15 cellular contexts compared by ENCODE assay signal in the genomic region with DNA sequence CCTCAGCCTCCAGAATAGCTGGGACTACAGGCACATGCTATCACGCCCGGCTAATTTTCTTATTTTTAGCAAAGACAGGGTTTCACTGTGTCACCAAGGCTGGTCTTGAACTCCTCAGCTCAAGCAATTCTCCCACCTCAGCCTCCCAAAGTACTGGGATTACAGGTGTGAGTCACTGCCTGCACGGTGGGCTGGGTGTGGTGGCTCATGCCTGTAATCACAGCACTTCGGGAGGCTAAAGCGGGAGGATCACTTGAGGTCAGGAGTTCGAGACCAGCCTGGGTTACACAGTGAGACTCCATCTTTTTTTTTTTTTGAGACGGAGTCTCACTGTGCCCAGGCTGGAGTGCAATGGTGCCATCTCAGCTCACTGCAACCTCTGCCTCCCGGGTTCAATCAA. TPM values are rescaled to one million over a fixed set of nuclear protein-coding genes. Genes with fewer than 3 reads are reported as not detected.
DNase-seq lines count a peak whose midpoint lies in the region; ATAC-seq, FAIRE-seq and TF ChIP-seq lines count a peak whose summit lies in the region.
"Not testable (repeated sequence)": the region's sequence is repeated elsewhere in the genome, so short reads cannot be mapped to it uniquely, and the experiment has no call there.
"Had no signal": no experiment of that assay in that cellular context is flagged by ENCODE, and none has a peak within 500 bp of the region (broad histone marks: within the 10 kb centered on the region; RNA-seq: fewer than 3 reads in every experiment).

No MANE protein-coding gene starts in this region.

- not testable (repeated sequence) for BruUV-seq in Caco-2 (replicated peaks; lab: Mats Ljungman, UMichigan); K562 (replicated peaks; lab: Mats Ljungman, UMichigan)

- not testable (repeated sequence) for H3K23ac ChIP-seq in trophoblast cell (ENCODE audit: low read length)

- DNase-seq in A172 (ENCODE audit: low spot score) (peak; percentile 58), ELR (ENCODE audit: low read depth) (peak; percentile 30), HT1080 (ENCODE audit: low read depth) (peak; percentile 53), NCI-H69 (lab: John Stamatoyannopoulos, UW) (peak; percentile 42)
- not testable (repeated sequence) for DNase-seq in Caco-2; K562 (ENCODE audit: extremely low read depth in 1 of 4, low spot score in 3 of 4); trophoblast cell

- not testable (repeated sequence) for H3K4ac ChIP-seq in trophoblast cell (ENCODE audit: low read depth, low read length)

- H4K8ac ChIP-seq in trophoblast cell (ENCODE audit: low read depth, low read length): not testable (repeated sequence)

- not testable (repeated sequence) for H3K9ac ChIP-seq in K562 (ENCODE audit: insufficient read depth in 1 of 2, low read depth in 2 of 2, low read length in 2 of 2); trophoblast cell (ENCODE audit: low read length)

- H2BK5ac ChIP-seq in trophoblast cell (ENCODE audit: low read depth, low read length, poor library complexity): not testable (repeated sequence)

- not testable (repeated sequence) for H3K4me2 ChIP-seq in K562 (ENCODE audit: insufficient read depth, low read length); trophoblast cell (ENCODE audit: low read length)

- not testable (repeated sequence) for H3K27me3 Mint-ChIP-seq in Caco-2 (ENCODE audit: insufficient read depth, unreplicated experiment)

- ATAC-seq in K562: not testable (repeated sequence)

- not testable (repeated sequence) for TF ChIP-seq CTCF in Caco-2 (IDR thresholded peaks at IDR 0.05; ENCODE audit: insufficient read depth in 1 of 2, low read depth in 1 of 2, low read length in 1 of 2, severe bottlenecking in 1 of 2, unreplicated experiment in 1 of 2); K562 (IDR thresholded peaks at IDR 0.05 in 2 of 3, conservative IDR thresholded peaks at IDR 0.05 in 1 of 3; ENCODE audit: insufficient read depth in 2 of 3, low read depth in 1 of 3, low read length in 3 of 3)

- peaks cover 24% of the 10 kb centered on the region for H3K4me1 Mint-ChIP-seq in Caco-2 (ENCODE audit: low read depth, unreplicated experiment)

- not testable (repeated sequence) for H3K18ac ChIP-seq in trophoblast cell (ENCODE audit: low read length)

- TF ChIP-seq RAD21 in K562 (CRISPR knock-in tag; conservative IDR thresholded peaks at IDR 0.05 in 1 of 2, IDR thresholded peaks at IDR 0.05 in 1 of 2): not testable (repeated sequence)

- WGBS in K562 (ENCODE audit: insufficient coverage, low coverage, missing lambda C conversion rate): 34% methylated on average over 7 of the region's 8 CpGs
- no CpG with 5 or more reads among the region's 8 CpGs for WGBS in trophoblast cell (ENCODE audit: extremely low coverage, insufficient coverage, insufficient read length)

- intact Hi-C loops in Caco-2 (cut with micrococcal nuclease; ENCODE audit: unreplicated experiment): not testable (repeated sequence)
- intact Hi-C loops in K562 (cut with micrococcal nuclease): loop anchor here (10.0 kb wide), 1 partner anchor 52 kb away; no protein-coding TSS in a partner anchor

- H3K27ac Mint-ChIP-seq in Caco-2 (ENCODE audit: unreplicated experiment): peak overlapping the region; percentile 85

- not testable (repeated sequence) for H3K9me3 ChIP-seq in Caco-2; K562 (replicated peaks; ENCODE audit: control insufficient read depth, insufficient read depth, low read depth, low read length); trophoblast cell (ENCODE audit: insufficient read depth, low read depth, low read length)

- not testable (repeated sequence) for H3K9me1 ChIP-seq in K562 (ENCODE audit: control insufficient read depth, insufficient read depth, low read length)

- H4K91ac ChIP-seq in trophoblast cell (ENCODE audit: low read depth, low read length): not testable (repeated sequence)

- peaks cover 11% of the 10 kb centered on the region for H3K36me3 Mint-ChIP-seq in Caco-2 (ENCODE audit: insufficient read depth, unreplicated experiment)

- FAIRE-seq in K562 (lab: Jason Lieb, UNC): not testable (repeated sequence)

- not testable (repeated sequence) for H2AK5ac ChIP-seq in trophoblast cell (ENCODE audit: low read length)

- H3K27me3 ChIP-seq in Caco-2 (replicated peaks; ENCODE audit: control insufficient read depth, insufficient read depth, low read length); trophoblast cell (ENCODE audit: insufficient read depth, low read length): not testable (repeated sequence)
- peaks cover 9 to 16% of the 10 kb centered on the region in 2 experiments; a peak in 4 of 5 replicates for H3K27me3 ChIP-seq in K562 (ENCODE audit: control insufficient read depth in 2 of 2, insufficient read depth in 2 of 2, low read length in 2 of 2)

- not testable (repeated sequence) for H3K4me3 ChIP-seq in Caco-2 (ENCODE audit: low read depth, low read length); K562; trophoblast cell (ENCODE audit: low read depth, low read length)

- H3K79me2 ChIP-seq in K562 (ENCODE audit: control insufficient read depth, insufficient read depth, low read length); trophoblast cell (ENCODE audit: control insufficient read depth, insufficient read depth, low read length, poor library complexity): not testable (repeated sequence)

- TF ChIP-seq EP300 in K562 (IDR thresholded peaks at IDR 0.05; ENCODE audit: low read length): not testable (repeated sequence)

- not testable (repeated sequence) for H3K36me3 ChIP-seq in Caco-2 (ENCODE audit: control insufficient read depth, insufficient read depth, low read length); K562 (ENCODE audit: control insufficient read depth, insufficient read depth, low read length); trophoblast cell (ENCODE audit: control insufficient read depth in 1 of 2, insufficient read depth in 2 of 2, low read length in 2 of 2)

- POLR2A ChIA-PET in Caco-2 (lab: Charles Lee): not testable (repeated sequence)
- POLR2A ChIA-PET in K562 (lab: Yijun Ruan, JAX): interaction anchor here (0.7 to 1.6 kb wide), 2 partner anchors 9 to 16 kb away, joined by 3 to 4 read pairs; no protein-coding TSS in a partner anchor

- not testable (repeated sequence) for H3K4me3 Mint-ChIP-seq in Caco-2 (ENCODE audit: unreplicated experiment)

- peaks cover 45% of the 10 kb centered on the region for H3K4me1 ChIP-seq in Caco-2
- H3K4me1 ChIP-seq in K562 (replicated peaks in 1 of 2; ENCODE audit: control insufficient read depth in 2 of 2, insufficient read depth in 2 of 2, low read length in 2 of 2): peaks cover 30 to 43% of the 10 kb centered on the region in 2 experiments
- H3K4me1 ChIP-seq in trophoblast cell (ENCODE audit: control insufficient read depth in 1 of 2, insufficient read depth in 2 of 2, low read length in 2 of 2): peaks cover 27 to 38% of the 10 kb centered on the region in 2 experiments

- CTCF ChIA-PET in Caco-2 (lab: Charles Lee): interaction anchor here (0.6 kb wide), 1 partner anchor 40 kb away, joined by 3 read pairs; no protein-coding TSS in a partner anchor
- CTCF ChIA-PET in K562 (lab: Yijun Ruan, JAX; ENCODE audit: low intra/inter-chr PET ratio): not testable (repeated sequence)

- in situ Hi-C loops in K562 (cut with MboI): not testable (repeated sequence)

- H3K9me3 Mint-ChIP-seq in Caco-2 (ENCODE audit: unreplicated experiment): not testable (repeated sequence)

- not testable (repeated sequence) for H2AFZ ChIP-seq in K562 (ENCODE audit: low read depth, low read length); trophoblast cell (ENCODE audit: insufficient read depth, low read length, poor library complexity)

- not testable (repeated sequence) for H3K79me1 ChIP-seq in trophoblast cell (ENCODE audit: low read length)

- not testable (repeated sequence) for H3K27ac ChIP-seq in K562 (ENCODE audit: extremely low read depth, low read depth, low read length); trophoblast cell (ENCODE audit: low read depth, low read length)

- not testable (repeated sequence) for TF ChIP-seq POLR2A in K562 (conservative IDR thresholded peaks at IDR 0.05)

- H3K14ac ChIP-seq in trophoblast cell (ENCODE audit: low read length): not testable (repeated sequence)

- H4K12ac ChIP-seq in trophoblast cell (ENCODE audit: low read depth, low read length): not testable (repeated sequence)

- H2BK12ac ChIP-seq in trophoblast cell (ENCODE audit: low read length): peak overlapping the region; percentile 7

- H2BK120ac ChIP-seq in trophoblast cell (ENCODE audit: insufficient read depth, low read length, poor library complexity): not testable (repeated sequence)

- H4K20me1 ChIP-seq in K562 (replicated peaks; ENCODE audit: control insufficient read depth, insufficient read depth, low read length): not testable (repeated sequence)

RNA-seq across cellular contexts. Expression of gene UBE2I, which starts 16.6 kb away (rescaled TPM):
- 102 and 117 TPM in 2 replicates for total RNA-seq in A172 (2014; rRNA removed; shearing (Covaris generic))
- 178 and 199 TPM in 2 replicates for total RNA-seq in Caco-2 (2022)
- 73.1 and 121 TPM in 2 replicates for total RNA-seq in HT1080 (2014; rRNA removed; shearing (Covaris generic))
- 146 and 155 TPM in 2 replicates for polyA plus RNA-seq in HT1080 (2015; cell fraction: cytosol; rRNA removed)
- 88.3 and 125 TPM in 2 replicates for polyA plus RNA-seq in HT1080 (2015; cell fraction: nucleus; rRNA removed)
- 163 and 370 TPM in 2 replicates for total RNA-seq in K562 (2011; cell fraction: chromatin; rRNA removed; ENCODE audit: low replicate concordance)
- total RNA-seq in K562 (2011; cell fraction: nucleolus; rRNA removed): 214 and 227 TPM in 2 replicates
- total RNA-seq in K562 (2011; cell fraction: nucleoplasm; rRNA removed): 128 and 149 TPM in 2 replicates
- 64.7 and 104 TPM in 2 replicates for total RNA-seq in K562 (2014; rRNA removed)
- total RNA-seq in K562 (2014; rRNA removed; fragmentation: Illumina TruSeq; extraction: Trizol): 103 and 114 TPM in 2 replicates
- total RNA-seq in K562 (2015; rRNA removed; fragmentation: Illumina TruSeq; extraction: Trizol): 96.9 and 104 TPM in 2 replicates
- 208 and 215 TPM in 2 replicates for total RNA-seq in K562 (2021)
- 132 and 145 TPM in 2 replicates for polyA plus RNA-seq in K562 (2011; rRNA removed)
- 67.6 and 119 TPM in 2 replicates for polyA plus RNA-seq in K562 (2011; cell fraction: cytosol; rRNA removed)
- 140 and 142 TPM in 2 replicates for polyA plus RNA-seq in K562 (2011; cell fraction: nucleus; rRNA removed)
- 143 and 153 TPM in 2 replicates for polyA plus RNA-seq in K562 (2012)
- 222 and 254 TPM in 2 replicates for polyA plus RNA-seq in K562 (2014; fragmentation: Illumina TruSeq; extraction: Trizol)
- polyA plus RNA-seq in K562 (2014; fragmentation: Nextera tagmentation; extraction: Ambion mirVana): 10 to 100 TPM; 36.6 to 45.1 TPM
- 171 and 184 TPM in 2 replicates for polyA plus RNA-seq in K562 (2014; rRNA removed)
- 118 and 130 TPM in 2 replicates for polyA minus RNA-seq in K562 (2011; rRNA and poly(A)+ RNA removed)
- polyA minus RNA-seq in K562 (2011; cell fraction: cytosol; rRNA and poly(A)+ RNA removed): 69.2 and 93.4 TPM in 2 replicates
- polyA minus RNA-seq in K562 (2011; cell fraction: nucleus; rRNA and poly(A)+ RNA removed): 62.3 and 72.8 TPM in 2 replicates
- 191 and 198 TPM in 2 replicates for polyA plus RNA-seq in trophoblast cell (2013)

RNA-seq across cellular contexts. Expression of gene TPSD1, which starts 36.9 kb away (rescaled TPM):
- total RNA-seq in A172 (2014; rRNA removed; shearing (Covaris generic)): not detected in 2 replicates
- not detected in 2 replicates for total RNA-seq in Caco-2 (2022)
- total RNA-seq in HT1080 (2014; rRNA removed; shearing (Covaris generic)): not detected in 2 replicates
- polyA plus RNA-seq in HT1080 (2015; cell fraction: cytosol; rRNA removed): not detected in 2 replicates
- polyA plus RNA-seq in HT1080 (2015; cell fraction: nucleus; rRNA removed): not detected in 2 replicates
- not detected in 2 replicates for total RNA-seq in K562 (2011; cell fraction: chromatin; rRNA removed; ENCODE audit: low replicate concordance)
- not detected in 2 replicates for total RNA-seq in K562 (2011; cell fraction: nucleolus; rRNA removed)
- total RNA-seq in K562 (2011; cell fraction: nucleoplasm; rRNA removed): not detected in 2 replicates
- total RNA-seq in K562 (2014; rRNA removed): not detected in 2 replicates
- total RNA-seq in K562 (2014; rRNA removed; fragmentation: Illumina TruSeq; extraction: Trizol): not detected in 2 replicates
- not detected in 2 replicates for total RNA-seq in K562 (2015; rRNA removed; fragmentation: Illumina TruSeq; extraction: Trizol)
- total RNA-seq in K562 (2021): not detected in 2 replicates
- polyA plus RNA-seq in K562 (2011; rRNA removed): not detected in 2 replicates
- polyA plus RNA-seq in K562 (2011; cell fraction: cytosol; rRNA removed): not detected in 2 replicates
- polyA plus RNA-seq in K562 (2011; cell fraction: nucleus; rRNA removed): not detected in 2 replicates
- polyA plus RNA-seq in K562 (2012): 0.07 TPM in 1 of 2 replicates, not detected in the other
- polyA plus RNA-seq in K562 (2014; fragmentation: Illumina TruSeq; extraction: Trizol): not detected in 2 replicates
- polyA plus RNA-seq in K562 (2014; fragmentation: Nextera tagmentation; extraction: Ambion mirVana): not detected
- not detected in 2 replicates for polyA plus RNA-seq in K562 (2014; rRNA removed)
- not detected in 2 replicates for polyA minus RNA-seq in K562 (2011; rRNA and poly(A)+ RNA removed)
- not detected in 2 replicates for polyA minus RNA-seq in K562 (2011; cell fraction: cytosol; rRNA and poly(A)+ RNA removed)
- not detected in 2 replicates for polyA minus RNA-seq in K562 (2011; cell fraction: nucleus; rRNA and poly(A)+ RNA removed)
- polyA plus RNA-seq in trophoblast cell (2013): not detected in 2 replicates
- total RNA-seq: CD4-positive, CD25-positive, alpha-beta regulatory T cell; CD8-positive, alpha-beta T cell; GM12878; GM23248; H1; H7; HFFc6 had no signal
- polyA plus RNA-seq: A549; CD4-positive, CD25-positive, alpha-beta regulatory T cell; GM12878; GM23248 had no signal

RNA-seq across cellular contexts. Expression of gene BAIAP3, which starts 40.6 kb away (rescaled TPM):
- 2.4 and 10.3 TPM in 2 replicates for total RNA-seq in A172 (2014; rRNA removed; shearing (Covaris generic))
- 4.2 and 5.0 TPM in 2 replicates for total RNA-seq in Caco-2 (2022)
- total RNA-seq in HT1080 (2014; rRNA removed; shearing (Covaris generic)): 0.13 and 0.50 TPM in 2 replicates
- 0.59 and 2.9 TPM in 2 replicates for polyA plus RNA-seq in HT1080 (2015; cell fraction: cytosol; rRNA removed)
- 4.9 and 5.0 TPM in 2 replicates for polyA plus RNA-seq in HT1080 (2015; cell fraction: nucleus; rRNA removed)
- 10.8 and 42.1 TPM in 2 replicates for total RNA-seq in K562 (2011; cell fraction: chromatin; rRNA removed; ENCODE audit: low replicate concordance)
- total RNA-seq in K562 (2011; cell fraction: nucleolus; rRNA removed): 29.0 and 32.5 TPM in 2 replicates
- total RNA-seq in K562 (2011; cell fraction: nucleoplasm; rRNA removed): 13.0 and 13.4 TPM in 2 replicates
- total RNA-seq in K562 (2014; rRNA removed): 2.3 and 4.5 TPM in 2 replicates
- total RNA-seq in K562 (2014; rRNA removed; fragmentation: Illumina TruSeq; extraction: Trizol): 0.06 and 0.18 TPM in 2 replicates
- total RNA-seq in K562 (2015; rRNA removed; fragmentation: Illumina TruSeq; extraction: Trizol): 0.33 and 1.2 TPM in 2 replicates
- total RNA-seq in K562 (2021): 3.3 and 3.4 TPM in 2 replicates
- polyA plus RNA-seq in K562 (2011; rRNA removed): 0.81 and 1.8 TPM in 2 replicates
- polyA plus RNA-seq in K562 (2011; cell fraction: cytosol; rRNA removed): 0.55 and 1.9 TPM in 2 replicates
- polyA plus RNA-seq in K562 (2011; cell fraction: nucleus; rRNA removed): 15.2 and 24.6 TPM in 2 replicates
- polyA plus RNA-seq in K562 (2012): 3.2 and 13.5 TPM in 2 replicates
- polyA plus RNA-seq in K562 (2014; fragmentation: Illumina TruSeq; extraction: Trizol): 0.34 and 1.1 TPM in 2 replicates
- polyA plus RNA-seq in K562 (2014; fragmentation: Nextera tagmentation; extraction: Ambion mirVana): under 1 TPM in 1 of 2 experiments, not detected in 1; 0.03 TPM
- 1.5 and 4.5 TPM in 2 replicates for polyA plus RNA-seq in K562 (2014; rRNA removed)
- polyA minus RNA-seq in K562 (2011; rRNA and poly(A)+ RNA removed): 0.33 and 1.1 TPM in 2 replicates
- polyA minus RNA-seq in K562 (2011; cell fraction: cytosol; rRNA and poly(A)+ RNA removed): 1.7 and 1.9 TPM in 2 replicates
- 8.8 and 11.0 TPM in 2 replicates for polyA minus RNA-seq in K562 (2011; cell fraction: nucleus; rRNA and poly(A)+ RNA removed)
- polyA plus RNA-seq in trophoblast cell (2013): 2.1 and 2.5 TPM in 2 replicates

RNA-seq across cellular contexts. Expression of gene TPSAB1, which starts 52.3 kb away (rescaled TPM):
- total RNA-seq in A172 (2014; rRNA removed; shearing (Covaris generic)): 2.1 and 4.0 TPM in 2 replicates
- not detected in 2 replicates for total RNA-seq in Caco-2 (2022)
- total RNA-seq in HT1080 (2014; rRNA removed; shearing (Covaris generic)): not detected in 2 replicates
- not detected in 2 replicates for polyA plus RNA-seq in HT1080 (2015; cell fraction: cytosol; rRNA removed)
- polyA plus RNA-seq in HT1080 (2015; cell fraction: nucleus; rRNA removed): not detected in 2 replicates
- not detected in 2 replicates for total RNA-seq in K562 (2011; cell fraction: chromatin; rRNA removed; ENCODE audit: low replicate concordance)
- not detected in 2 replicates for total RNA-seq in K562 (2011; cell fraction: nucleolus; rRNA removed)
- not detected in 2 replicates for total RNA-seq in K562 (2011; cell fraction: nucleoplasm; rRNA removed)
- total RNA-seq in K562 (2014; rRNA removed): not detected in 2 replicates
- total RNA-seq in K562 (2014; rRNA removed; fragmentation: Illumina TruSeq; extraction: Trizol): not detected in 2 replicates
- total RNA-seq in K562 (2015; rRNA removed; fragmentation: Illumina TruSeq; extraction: Trizol): not detected in 2 replicates
- total RNA-seq in K562 (2021): 0.31 TPM in 1 of 2 replicates, not detected in the other
- not detected in 2 replicates for polyA plus RNA-seq in K562 (2011; rRNA removed)
- polyA plus RNA-seq in K562 (2011; cell fraction: cytosol; rRNA removed): not detected in 2 replicates
- polyA plus RNA-seq in K562 (2011; cell fraction: nucleus; rRNA removed): not detected in 2 replicates
- 0.10 TPM in 1 of 2 replicates, not detected in the other for polyA plus RNA-seq in K562 (2012)
- not detected in 2 replicates for polyA plus RNA-seq in K562 (2014; fragmentation: Illumina TruSeq; extraction: Trizol)
- not detected for polyA plus RNA-seq in K562 (2014; fragmentation: Nextera tagmentation; extraction: Ambion mirVana)
- polyA plus RNA-seq in K562 (2014; rRNA removed): not detected in 2 replicates
- not detected in 2 replicates for polyA minus RNA-seq in K562 (2011; rRNA and poly(A)+ RNA removed)
- polyA minus RNA-seq in K562 (2011; cell fraction: cytosol; rRNA and poly(A)+ RNA removed): not detected in 2 replicates
- not detected in 2 replicates for polyA minus RNA-seq in K562 (2011; cell fraction: nucleus; rRNA and poly(A)+ RNA removed)
- polyA plus RNA-seq in trophoblast cell (2013): not detected in 2 replicates
- total RNA-seq: CD4-positive, CD25-positive, alpha-beta regulatory T cell; CD8-positive, alpha-beta T cell; GM12878; GM23248; H1; H7; HFFc6 had no signal
- polyA plus RNA-seq: A549; CD4-positive, CD25-positive, alpha-beta regulatory T cell; GM23248 had no signal

RNA-seq across cellular contexts. Expression of gene TSR3, which starts 58.9 kb away (rescaled TPM):
- total RNA-seq in A172 (2014; rRNA removed; shearing (Covaris generic)): 179 TPM in 2 replicates
- total RNA-seq in Caco-2 (2022) (48.3 and 48.6 TPM in 2 replicates), K562 (2014; rRNA removed) (74.8 and 100.0 TPM in 2 replicates), K562 (2014; rRNA removed; fragmentation: Illumina TruSeq; extraction: Trizol) (6.7 TPM in 2 replicates), K562 (2015; rRNA removed; fragmentation: Illumina TruSeq; extraction: Trizol) (29.6 and 31.9 TPM in 2 replicates), K562 (2021) (50.5 and 53.7 TPM in 2 replicates)
- total RNA-seq in HT1080 (2014; rRNA removed; shearing (Covaris generic)): 103 and 109 TPM in 2 replicates
- polyA plus RNA-seq in HT1080 (2015; cell fraction: cytosol; rRNA removed): 75.2 and 81.5 TPM in 2 replicates
- polyA plus RNA-seq in HT1080 (2015; cell fraction: nucleus; rRNA removed): 32.7 and 38.3 TPM in 2 replicates
- 2.8 and 6.4 TPM in 2 replicates for total RNA-seq in K562 (2011; cell fraction: chromatin; rRNA removed; ENCODE audit: low replicate concordance)
- total RNA-seq in K562 (2011; cell fraction: nucleolus; rRNA removed): 8.8 and 12.3 TPM in 2 replicates
- 3.4 and 7.0 TPM in 2 replicates for total RNA-seq in K562 (2011; cell fraction: nucleoplasm; rRNA removed)
- polyA plus RNA-seq in K562 (2011; rRNA removed) (15.8 and 16.5 TPM in 2 replicates), K562 (2014; fragmentation: Illumina TruSeq; extraction: Trizol) (10.3 and 22.1 TPM in 2 replicates), K562 (2014; fragmentation: Nextera tagmentation; extraction: Ambion mirVana) (1 to 10 TPM; 1.5 to 2.4 TPM), K562 (2014; rRNA removed) (53.3 and 75.7 TPM in 2 replicates)
- 21.3 and 65.5 TPM in 2 replicates for polyA plus RNA-seq in K562 (2011; cell fraction: cytosol; rRNA removed)
- polyA plus RNA-seq in K562 (2011; cell fraction: nucleus; rRNA removed): 12.1 and 18.1 TPM in 2 replicates
- 34.9 and 46.9 TPM in 2 replicates for polyA plus RNA-seq in K562 (2012)
- polyA minus RNA-seq in K562 (2011; rRNA and poly(A)+ RNA removed): 2.6 and 4.5 TPM in 2 replicates
- 17.2 and 24.6 TPM in 2 replicates for polyA minus RNA-seq in K562 (2011; cell fraction: cytosol; rRNA and poly(A)+ RNA removed)
- 7.1 and 7.8 TPM in 2 replicates for polyA minus RNA-seq in K562 (2011; cell fraction: nucleus; rRNA and poly(A)+ RNA removed)
- 34.9 and 35.3 TPM in 2 replicates for polyA plus RNA-seq in trophoblast cell (2013)
